7 cellular contexts compared by ENCODE assay signal in genomic region chr6:5143625-5144311, GRCh38. TPM values are rescaled to one million over a fixed set of nuclear protein-coding genes. Genes with fewer than 3 reads are reported as not detected.
DNase-seq lines count a peak whose midpoint lies in the region; ATAC-seq and TF ChIP-seq lines count a peak whose summit lies in the region.

No MANE protein-coding gene starts in this region.

- no peak overlapping the region for H2AFZ ChIP-seq in fibroblast of lung (ENCODE audit: low read length)

- no peaks in the 10 kb centered on the region for H3K79me2 ChIP-seq in fibroblast of lung (ENCODE audit: control insufficient read depth, insufficient read depth, low read length)

- H3K27ac Mint-ChIP-seq in activated T-cell treated with anti-CD3 and anti-CD28 coated beads, Interleukin-2, amount 50 U/mL, for 24 hours: no peak overlapping the region
- H3K27ac Mint-ChIP-seq in neural crest cell (ENCODE audit: unreplicated experiment): no peak overlapping the region

- intact Hi-C loops in Panc1 (cut with micrococcal nuclease; ENCODE audit: unreplicated experiment): loop anchor here (2.0 kb wide), 1 partner anchor 259 kb away; no protein-coding TSS in a partner anchor

- POLR2A ChIA-PET in Panc1 (lab: Charles Lee): no interaction called here

- peaks cover 4% of the 10 kb centered on the region for H3K4me1 Mint-ChIP-seq in activated T-cell treated with anti-CD3 and anti-CD28 coated beads, Interleukin-2, amount 50 U/mL, for 24 hours (ENCODE audit: low read depth)
- peaks cover 18% of the 10 kb centered on the region for H3K4me1 Mint-ChIP-seq in neural crest cell

- in situ Hi-C loops in GM13976 (cut with MboI; ENCODE audit: low sequenced_read_pairs, unreplicated experiment) (loop anchor here (10.0 kb wide), 1 partner anchor 241 kb away; no protein-coding TSS in a partner anchor), Panc1 (cut with HindIII; ENCODE audit: low pct_unique_long_range_greater_than_20kb, low sequenced_read_pairs) (no loop called here)

- DNase-seq in GM13976 (ENCODE audit: low spot score): peak; percentile 82
- no peak for DNase-seq in LNCaP clone FGC (ENCODE audit: low read depth)
- peak; percentile 46 for DNase-seq in Panc1 (ENCODE audit: low read depth, low spot score)
- DNase-seq in activated T-cell treated with anti-CD3 and anti-CD28 coated beads, Interleukin-2, amount 50 U/mL, for 24 hours: peak; percentile 88
- peak; percentile 59 to 82 for DNase-seq in fibroblast of lung (ENCODE audit: low read depth in 2 of 2)
- peak; percentile 86 for DNase-seq in neural crest cell (ENCODE audit: low read depth, low spot score)
- peak; percentile 77 for DNase-seq in stimulated activated naive CD4-positive, alpha-beta T cell treated with Interleukin-2 at 50 U/mL for 16 hours (lab: John Stamatoyannopoulos, UW)

- H3K9ac ChIP-seq in fibroblast of lung (ENCODE audit: insufficient read depth, low read length): no peak overlapping the region

- H3K4me2 ChIP-seq in fibroblast of lung (ENCODE audit: extremely low read depth, insufficient read depth, low read length): no peak overlapping the region

- H3K27me3 ChIP-seq in Panc1 (ENCODE audit: control insufficient read depth, insufficient read depth, low read length) (no peaks in the 10 kb centered on the region), fibroblast of lung (ENCODE audit: control insufficient read depth, insufficient read depth, low read length) (no peaks in the 10 kb centered on the region)

- H3K27ac ChIP-seq in Panc1 (ENCODE audit: low read length) (no peak overlapping the region), fibroblast of lung (ENCODE audit: insufficient read depth, low read length) (no peak overlapping the region)

- no peaks in the 10 kb centered on the region for H4K20me1 ChIP-seq in fibroblast of lung (ENCODE audit: control insufficient read depth, extremely low read depth, insufficient read depth, low read length)

- H3K36me3 Mint-ChIP-seq in activated T-cell treated with anti-CD3 and anti-CD28 coated beads, Interleukin-2, amount 50 U/mL, for 24 hours (ENCODE audit: low read depth): peaks cover 7% of the 10 kb centered on the region
- no peaks in the 10 kb centered on the region for H3K36me3 Mint-ChIP-seq in neural crest cell (ENCODE audit: low read depth)

- no TSS peak for BruUV-seq in Panc1 (replicated peaks; lab: Mats Ljungman, UMichigan)

- H3K36me3 ChIP-seq in Panc1 (ENCODE audit: control insufficient read depth, insufficient read depth, low read length) (no peaks in the 10 kb centered on the region), fibroblast of lung (ENCODE audit: control insufficient read depth, insufficient read depth, low read length) (no peaks in the 10 kb centered on the region)

- H3K4me1 ChIP-seq in Panc1 (ENCODE audit: control insufficient read depth, insufficient read depth, low read length) (no peaks in the 10 kb centered on the region), fibroblast of lung (ENCODE audit: control insufficient read depth, extremely low read depth, insufficient read depth, low read length) (no peaks in the 10 kb centered on the region)

- H3K9me3 ChIP-seq in Panc1 (ENCODE audit: control insufficient read depth, insufficient read depth, low read depth, low read length): no peaks in the 10 kb centered on the region
- H3K9me3 ChIP-seq in fibroblast of lung (ENCODE audit: control insufficient read depth, insufficient read depth, low read depth, low read length): no peaks in the 10 kb centered on the region

- H3K4me3 ChIP-seq in LNCaP clone FGC (ENCODE audit: low read depth, low read length) (no peak overlapping the region), Panc1 (ENCODE audit: low read depth in 2 of 2, low read length in 2 of 2) (no peak overlapping the region), fibroblast of lung (replicated peaks in 1 of 4; ENCODE audit: control extremely low read depth in 1 of 4, insufficient read depth in 1 of 4, low read depth in 3 of 4, low read length in 4 of 4) (no peak overlapping the region)

- peak; percentile 90 for ATAC-seq in Panc1

- CTCF ChIA-PET in Panc1 (lab: Charles Lee): interaction anchor here (0.6 to 1.4 kb wide), 7 partner anchors 13 to 258 kb away, joined by 3 to 8 read pairs (median 4); no protein-coding TSS in a partner anchor

- no peaks in the 10 kb centered on the region for H3K27me3 Mint-ChIP-seq in activated T-cell treated with anti-CD3 and anti-CD28 coated beads, Interleukin-2, amount 50 U/mL, for 24 hours
- H3K27me3 Mint-ChIP-seq in neural crest cell (ENCODE audit: low read depth): no peaks in the 10 kb centered on the region

- peak; percentile 79 for TF ChIP-seq CTCF in GM13976 (IDR thresholded peaks at IDR 0.05; ENCODE audit: borderline replicate concordance, control extremely low read depth, extremely low read depth, insufficient read depth, missing control alignments)
- TF ChIP-seq CTCF in LNCaP clone FGC (IDR thresholded peaks at IDR 0.05; ENCODE audit: control insufficient read depth, extremely low read depth, insufficient read depth): peak; percentile 86
- peak; percentile 95 for TF ChIP-seq CTCF in Panc1 (IDR thresholded peaks at IDR 0.05)
- peak; percentile 91 to 92 for TF ChIP-seq CTCF in fibroblast of lung (conservative IDR thresholded peaks at IDR 0.05 in 1 of 2, IDR thresholded peaks at IDR 0.05 in 1 of 2; ENCODE audit: low read depth in 1 of 2, low read length in 2 of 2)
- TF ChIP-seq CTCF in neural crest cell (conservative IDR thresholded peaks at IDR 0.05): peak; percentile 96

- no peak overlapping the region for H3K4me3 Mint-ChIP-seq in activated T-cell treated with anti-CD3 and anti-CD28 coated beads, Interleukin-2, amount 50 U/mL, for 24 hours
- H3K4me3 Mint-ChIP-seq in neural crest cell: no peak overlapping the region

- no peaks in the 10 kb centered on the region for H3K9me3 Mint-ChIP-seq in activated T-cell treated with anti-CD3 and anti-CD28 coated beads, Interleukin-2, amount 50 U/mL, for 24 hours
- H3K9me3 Mint-ChIP-seq in neural crest cell: no peaks in the 10 kb centered on the region

RNA-seq across cellular contexts. Expression of gene PPP1R3G, which starts 58.6 kb away (rescaled TPM):
- 0.44 TPM for total RNA-seq in Panc1 (2021; ENCODE audit: unreplicated experiment)
- 0.94 TPM for polyA plus RNA-seq in Panc1 (2012; ENCODE audit: insufficient read length)
- 2.1 and 3.3 TPM in 2 replicates for total RNA-seq in fibroblast of lung
- 0.10 and 0.72 TPM in 2 replicates for polyA plus RNA-seq in fibroblast of lung
- 0.30 and 1.4 TPM in 2 replicates for polyA plus RNA-seq in fibroblast of lung (2012)
- 0.08 TPM in 1 of 2 replicates, not detected in the other for polyA minus RNA-seq in fibroblast of lung (ENCODE audit: low replicate concordance)
- 0.05 and 0.07 TPM in 2 replicates for total RNA-seq in neural crest cell
